ENCODE assay signal across 8 cellular contexts in the genomic region with DNA sequence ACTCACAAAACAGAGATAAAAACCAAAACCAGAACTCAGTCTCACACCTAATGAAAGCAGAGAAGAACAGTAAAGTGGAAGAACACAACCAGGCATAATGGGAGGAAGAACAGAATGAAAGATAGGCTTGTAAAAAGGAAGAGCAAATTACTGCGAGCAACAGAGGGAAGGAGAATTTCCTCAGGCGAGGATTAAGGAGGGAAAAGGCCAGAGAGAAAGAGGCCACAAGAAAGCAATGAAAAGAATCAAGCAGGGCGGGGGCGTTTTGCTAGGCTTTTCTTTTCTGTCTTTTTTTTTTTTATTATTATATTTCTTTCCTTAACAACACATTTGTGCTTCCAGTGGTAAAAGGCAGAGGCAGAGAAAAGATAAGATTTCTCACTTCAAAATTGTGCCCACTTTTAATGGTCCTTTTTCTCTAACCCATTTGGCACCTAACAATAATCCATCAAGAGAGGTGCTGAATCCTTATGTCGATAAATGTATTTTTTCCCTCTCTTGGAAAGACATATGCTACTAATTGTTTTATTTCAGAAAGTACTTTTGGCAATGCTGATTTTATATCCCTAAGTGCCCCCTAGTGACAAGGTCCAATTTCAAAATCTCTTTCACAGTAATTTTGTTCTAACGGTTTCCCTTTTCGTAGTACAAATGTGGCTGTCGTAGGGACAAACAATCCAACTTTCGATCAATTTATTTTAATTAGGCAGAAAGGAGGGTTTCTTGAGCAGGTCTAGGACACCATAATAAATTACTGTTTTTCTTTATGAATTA.
A peak's percentile ranks its signal among the peaks of the same experiment; 100 is the strongest.
DNase-seq lines count a peak whose midpoint lies in the region; ATAC-seq and TF ChIP-seq lines count a peak whose summit lies in the region.

No MANE protein-coding gene starts in this region.

- in situ Hi-C loops in Panc1 (cut with HindIII; ENCODE audit: low pct_unique_long_range_greater_than_20kb, low sequenced_read_pairs): no loop called here

- no peaks in the 10 kb centered on the region for H3K9me3 Mint-ChIP-seq in type B pancreatic cell

- H3K4me3 ChIP-seq in Panc1 (ENCODE audit: low read depth in 2 of 2, low read length in 2 of 2) (no peak overlapping the region), fibroblast of villous mesenchyme (ENCODE audit: low read depth, low read length) (no peak overlapping the region)

- H3K4me3 Mint-ChIP-seq in type B pancreatic cell: no peak overlapping the region

- intact Hi-C loops in Right ventricle myocardium superior (cut with DNase I) (no loop called here), cardiac septum (cut with DNase I) (loop anchor here (10.0 kb wide), 1 partner anchor 189 kb away; no protein-coding TSS in a partner anchor), Panc1 (cut with micrococcal nuclease; ENCODE audit: unreplicated experiment) (loop anchor here (2.0 to 5.0 kb wide), 2 partner anchors 191 to 697 kb away; no protein-coding TSS in a partner anchor), sciatic nerve (cut with DNase I) (no loop called here)

- H3K9me3 ChIP-seq in Panc1 (ENCODE audit: control insufficient read depth, insufficient read depth, low read depth, low read length): no peaks in the 10 kb centered on the region

- peak; percentile 52 for ATAC-seq in Right ventricle myocardium superior (ENCODE audit: poor library complexity)
- ATAC-seq in Panc1: no peak
- no peak for ATAC-seq in sciatic nerve

- no peaks in the 10 kb centered on the region for H3K36me3 Mint-ChIP-seq in type B pancreatic cell

- BruUV-seq in Panc1 (replicated peaks; lab: Mats Ljungman, UMichigan): no TSS peak

- peaks cover 5% of the 10 kb centered on the region; the same call in 1 of the 2 replicates for H3K27me3 ChIP-seq in Panc1 (ENCODE audit: control insufficient read depth, insufficient read depth, low read length)

- H3K36me3 ChIP-seq in Panc1 (ENCODE audit: control insufficient read depth, insufficient read depth, low read length): no peaks in the 10 kb centered on the region

- no peaks in the 10 kb centered on the region for H3K4me1 ChIP-seq in Panc1 (ENCODE audit: control insufficient read depth, insufficient read depth, low read length)

- CTCF ChIA-PET in Panc1 (lab: Charles Lee): no interaction called here

- DNase-seq in Right ventricle myocardium superior: no peak
- no peak for DNase-seq in cardiac septum (ENCODE audit: low spot score)
- DNase-seq in Panc1 (ENCODE audit: low read depth, low spot score): no peak
- peak; percentile 3 for DNase-seq in fibroblast of villous mesenchyme (ENCODE audit: low read depth)
- no peak for DNase-seq in type B pancreatic cell (ENCODE audit: extremely low spot score, unreplicated experiment)
- no peak for DNase-seq in cerebellar nuclear complex (lab: John Stamatoyannopoulos, UW)
- DNase-seq in stimulated activated CD4-positive, alpha-beta T cell treated with anti-CD3 and anti-CD28 coated beads, Interleukin-4, amount 100 ng/mL, for 24 hours: no peak
- DNase-seq in sciatic nerve (ENCODE audit: low spot score): no peak

- H3K4me1 Mint-ChIP-seq in type B pancreatic cell (ENCODE audit: unreplicated experiment): peaks cover 11% of the 10 kb centered on the region

- POLR2A ChIA-PET in Panc1 (lab: Charles Lee): no interaction called here

- TF ChIP-seq CTCF in Panc1 (IDR thresholded peaks at IDR 0.05) (peak; percentile 56; the same call in 1 of the 2 replicates), fibroblast of villous mesenchyme (IDR thresholded peaks at IDR 0.05; ENCODE audit: insufficient read depth, low read depth, low read length) (no peak), type B pancreatic cell (conservative IDR thresholded peaks at IDR 0.05) (peak; percentile 69)

- H3K27ac Mint-ChIP-seq in type B pancreatic cell: no peak overlapping the region

- no peaks in the 10 kb centered on the region for H3K27me3 Mint-ChIP-seq in type B pancreatic cell

- H3K27ac ChIP-seq in Panc1 (ENCODE audit: low read length): no peak overlapping the region

Comparison
In these comparisons a context has a peak if more than half of its experiments do, and no peak if none do; other contexts are left out.
1. intact Hi-C loops: an anchor here in cardiac septum (10.0 kb wide) and Panc1 (2.0 to 5.0 kb wide); none called in Right ventricle myocardium superior and sciatic nerve.